ENCODE assay signal across 8 cellular contexts in the genomic region with DNA sequence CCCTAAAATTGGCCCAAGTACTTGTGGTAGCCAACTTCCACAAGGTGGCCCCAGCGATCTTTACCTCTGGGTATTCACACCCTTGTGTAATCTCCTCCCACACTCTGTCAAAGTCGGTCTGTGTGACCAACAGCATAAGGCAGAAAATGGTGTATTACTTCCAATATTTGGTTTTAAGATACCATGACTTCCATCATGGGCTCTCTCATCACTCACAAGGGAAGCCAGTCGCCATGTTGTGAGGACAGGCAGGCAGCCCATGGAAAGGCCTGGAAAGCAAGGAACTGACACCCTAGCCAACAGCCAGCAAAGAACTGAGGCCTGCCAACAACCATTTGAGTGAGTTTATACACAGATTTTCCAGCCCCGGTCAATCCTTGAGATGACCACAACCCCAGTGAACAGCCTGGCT.
DNase-seq lines count a peak whose midpoint lies in the region; ATAC-seq and TF ChIP-seq lines count a peak whose summit lies in the region.

No MANE protein-coding gene starts in this region.

- POLR2A ChIA-PET in BJ (lab: Charles Lee) = no interaction called here

- TF ChIP-seq CTCF in BJ (IDR thresholded peaks at IDR 0.05; ENCODE audit: insufficient read depth, low read depth, low read length) (peak; percentile 79), chondrocyte (IDR thresholded peaks at IDR 0.05) (peak; percentile 84), liver (IDR thresholded peaks at IDR 0.05; ENCODE audit: low read depth, low read length, missing input control) (peak; percentile 74)

- H3K27ac ChIP-seq in liver (ENCODE audit: low read depth in 1 of 2, low read length in 2 of 2) = peak overlapping the region; percentile 1 to 4

- TF ChIP-seq RAD21 in liver (IDR thresholded peaks at IDR 0.05) = peak; percentile 94

- 28% methylated on average over 4 of the region's 4 CpGs for WGBS in liver

- no peaks in the 10 kb centered on the region for H3K9me3 Mint-ChIP-seq in chondrocyte (ENCODE audit: low read depth)

- H3K4me1 ChIP-seq in liver (ENCODE audit: control insufficient read depth in 4 of 4, insufficient read depth in 4 of 4, low read length in 3 of 4) = peaks cover 0 to 7% (median 4%) of the 10 kb centered on the region in 4 donors

- no peaks in the 10 kb centered on the region for H3K9me3 ChIP-seq in liver (ENCODE audit: control insufficient read depth in 4 of 4, low read length in 3 of 4)

- no peaks in the 10 kb centered on the region for H3K27me3 ChIP-seq in BJ (ENCODE audit: control insufficient read depth, insufficient read depth, low read length)
- no peaks in the 10 kb centered on the region for H3K27me3 ChIP-seq in liver (ENCODE audit: control insufficient read depth in 4 of 4, insufficient read depth in 4 of 4, low read length in 3 of 4)

- H3K4me1 Mint-ChIP-seq in chondrocyte (ENCODE audit: low read depth) = peaks cover 10% of the 10 kb centered on the region

- no peak overlapping the region for H3K27ac Mint-ChIP-seq in chondrocyte (ENCODE audit: unreplicated experiment)

- DNase-seq in BJ (ENCODE audit: low read depth) (peak; percentile 37), NCI-H2227 (lab: John Stamatoyannopoulos, UW; ENCODE audit: unreplicated experiment) (peak; percentile 84), chondrocyte (ENCODE audit: low spot score) (no peak)
- peak; percentile 30 for DNase-seq in activated CD4-positive, CD25-positive, alpha-beta regulatory T cell treated with anti-CD3 and anti-CD28 coated beads, Interleukin-2, amount 50 U/mL, for 16 hours (ENCODE audit: low read depth, low spot score)
- peak; percentile 47 for DNase-seq in stimulated activated CD8-positive, alpha-beta memory T cell treated with anti-CD3 and anti-CD28 coated beads, Interleukin-12 subunit alpha, Interleukin-12 subunit beta, amount 100 ng/mL, for 4 hours (ENCODE audit: low read depth)

- no peaks in the 10 kb centered on the region for H3K36me3 ChIP-seq in BJ (ENCODE audit: control insufficient read depth, insufficient read depth, low read length)
- H3K36me3 ChIP-seq in liver (ENCODE audit: control insufficient read depth in 4 of 4, insufficient read depth in 3 of 4, low read depth in 1 of 4, low read length in 3 of 4) = no peaks in the 10 kb centered on the region

- H3K4me3 ChIP-seq in BJ (ENCODE audit: low read depth, low read length) = no peak overlapping the region
- H3K4me3 ChIP-seq in liver (ENCODE audit: low read depth in 1 of 3, low read length in 3 of 3) = no peak overlapping the region

- H3K36me3 Mint-ChIP-seq in chondrocyte (ENCODE audit: low read depth) = no peaks in the 10 kb centered on the region

- H3K9ac ChIP-seq in liver (ENCODE audit: low read depth in 1 of 2, low read length in 2 of 2) = no peak overlapping the region

- H3K27me3 Mint-ChIP-seq in chondrocyte (ENCODE audit: low read depth) = peaks cover 6% of the 10 kb centered on the region

- peak; percentile 93 for ATAC-seq in GM19025 (IDR thresholded peaks at IDR 0.05; ENCODE audit: low read depth, unreplicated experiment)
- peak; percentile 95 for ATAC-seq in HG03139 (IDR thresholded peaks at IDR 0.05; ENCODE audit: unreplicated experiment)

- CTCF ChIA-PET in BJ (lab: Yijun Ruan, JAX) = interaction anchor here (0.9 to 2.9 kb wide), 7 partner anchors 9 to 113 kb away, joined by 3 to 25 read pairs (median 4); no protein-coding TSS in a partner anchor

- H3K4me3 Mint-ChIP-seq in chondrocyte (ENCODE audit: unreplicated experiment) = no peak overlapping the region

TF ChIP-seq in liver, 16 proteins besides CTCF, POLR2A, EP300 and RAD21:
- TF ChIP-seq RXRA (IDR thresholded peaks at IDR 0.05) = peak; percentile 23 to 41
- TF ChIP-seq YY1 (IDR thresholded peaks at IDR 0.05) = peak; percentile 67
- TF ChIP-seq, protein P1, sequence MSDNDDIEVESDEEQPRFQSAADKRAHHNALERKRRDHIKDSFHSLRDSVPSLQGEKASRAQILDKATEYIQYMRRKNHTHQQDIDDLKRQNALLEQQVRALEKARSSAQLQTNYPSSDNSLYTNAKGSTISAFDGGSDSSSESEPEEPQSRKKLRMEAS (IDR thresholded peaks at IDR 0.05) = no peak
- TF ChIP-seq HNF4A (conservative IDR thresholded peaks at IDR 0.05) = peak; percentile 27 to 45
- TF ChIP-seq NR2F2 (IDR thresholded peaks at IDR 0.05) = no peak
TF ChIP-seq in liver: peak in this region for 3.
